5 cellular contexts compared by ENCODE assay signal in genomic region chr22:50432871-50433510, GRCh38. TPM values are rescaled to one million over a fixed set of nuclear protein-coding genes. Genes with fewer than 3 reads are reported as not detected.
"Had no signal": no experiment of that assay in that cellular context is flagged by ENCODE, and none has a peak within 500 bp of the region (broad histone marks: within the 10 kb centered on the region; RNA-seq: fewer than 3 reads in every experiment).

No MANE protein-coding gene starts in this region.

RNA-seq across cellular contexts. Expression of gene ADM2, which starts 48.4 kb away (rescaled TPM):
- total RNA-seq: SJCRH30 had no signal

RNA-seq across cellular contexts. Expression of gene MIOX, which starts 53.7 kb away (rescaled TPM):
- total RNA-seq: M059J, PC-3, Peyer's patch, SJCRH30, SK-MEL-5 had no signal
